2 cellular contexts compared by ENCODE assay signal in the genomic region with DNA sequence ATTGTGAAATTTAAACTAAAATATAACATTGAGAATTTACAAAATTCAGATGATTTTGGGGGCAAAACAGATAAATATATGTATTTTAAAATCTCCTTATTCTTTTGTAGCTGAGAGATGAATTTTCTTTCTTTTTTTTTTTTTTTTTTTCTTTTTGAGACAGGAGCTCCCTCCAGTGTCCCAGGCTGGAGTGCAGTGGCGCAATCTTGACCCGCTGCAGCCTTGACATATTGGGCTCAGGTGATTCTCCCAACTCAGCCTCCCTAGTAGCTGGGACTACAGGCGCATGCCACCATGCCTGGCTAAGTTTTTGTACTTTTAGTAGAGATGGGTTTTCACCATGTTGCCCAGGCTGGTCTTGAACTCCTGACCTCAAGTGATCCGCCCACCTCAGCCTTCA. TPM values are rescaled to one million over a fixed set of nuclear protein-coding genes. Genes with fewer than 3 reads are reported as not detected.
"Had no signal": no experiment of that assay in that cellular context is flagged by ENCODE, and none has a peak within 500 bp of the region (broad histone marks: within the 10 kb centered on the region; RNA-seq: fewer than 3 reads in every experiment).

No MANE protein-coding gene starts in this region.

RNA-seq across cellular contexts. Expression of a gene that starts 14.1 kb away (rescaled TPM):
- total RNA-seq: glomerular endothelial cell, liver had no signal
